9 cellular contexts compared by ENCODE assay signal in genomic region chr4:52588771-52589591, GRCh38.
DNase-seq lines count a peak whose midpoint lies in the region; ATAC-seq, FAIRE-seq and TF ChIP-seq lines count a peak whose summit lies in the region.
"Had no signal": no experiment of that assay in that cellular context is flagged by ENCODE, and none has a peak within 500 bp of the region (broad histone marks: within the 10 kb centered on the region; RNA-seq: fewer than 3 reads in every experiment).

No MANE protein-coding gene starts in this region.

- FAIRE-seq in urothelium cell line (lab: Jason Lieb, UNC): peak; percentile 37

- no peak overlapping the region for H3K4me3 ChIP-seq in thyroid gland (replicated peaks in 1 of 3)

- TF ChIP-seq POLR2A in thyroid gland (IDR thresholded peaks at IDR 0.05): no peak

- peak; percentile 35 for ATAC-seq in Right ventricle myocardium superior (ENCODE audit: poor library complexity)

- intact Hi-C loops in Right ventricle myocardium superior (cut with DNase I): loop anchor here (5.0 kb wide), 2 partner anchors 42 to 68 kb away; partner anchors contain the start of gene USP46
- intact Hi-C loops in cardiac septum (cut with DNase I): loop anchor here (5.0 kb wide), 4 partner anchors 73 to 368 kb away; no protein-coding TSS in a partner anchor
- intact Hi-C loops in thyroid gland (cut with DNase I): no loop called here

- H3K27me3 ChIP-seq in thyroid gland: no peaks in the 10 kb centered on the region

- no peaks in the 10 kb centered on the region for H3K4me1 ChIP-seq in thyroid gland

- WGBS in thyroid gland, 2 donors: 84 to 86% methylated on average over 13 of the region's 13 CpGs

- H3K27ac ChIP-seq in thyroid gland: no peak overlapping the region

- TF ChIP-seq CTCF in thyroid gland (IDR thresholded peaks at IDR 0.05): no peak

- no peaks in the 10 kb centered on the region for H3K9me3 ChIP-seq in thyroid gland

- DNase-seq in Right ventricle myocardium superior (no peak), cardiac septum (ENCODE audit: low spot score) (no peak), hepatic stellate cell (ENCODE audit: low spot score) (peak; percentile 58), urothelium cell line (ENCODE audit: low spot score) (no peak), thyroid gland (no peak), HK-2 (ENCODE audit: unreplicated experiment) (no peak)
- peak; percentile 74 for DNase-seq in activated effector memory CD4-positive, alpha-beta T cell treated with anti-CD3 and anti-CD28 coated beads, Interleukin-2, amount 50 U/mL, for 16 hours
- no peak for DNase-seq in effector CD8-positive, alpha-beta T cell (lab: John Stamatoyannopoulos, UW)
- DNase-seq: occipital lobe had no signal

- H3K36me3 ChIP-seq in thyroid gland: no peaks in the 10 kb centered on the region

Comparison
In these comparisons a context has a peak if more than half of its experiments do, and no peak if none do; other contexts are left out.
1. DNase-seq: peak in activated effector memory CD4-positive, alpha-beta T cell treated with anti-CD3 and anti-CD28 coated beads, Interleukin-2, amount 50 U/mL, for 16 hours (single experiment) and hepatic stellate cell (single experiment); none in Right ventricle myocardium superior (single experiment), cardiac septum (single experiment), urothelium cell line (single experiment), thyroid gland (0 of 2), HK-2 (single experiment) and effector CD8-positive, alpha-beta T cell (single experiment).